Comparison of ENCODE assay signal across 20 cellular contexts in genomic region chr17:44780845-44781480, GRCh38. TPM values are rescaled to one million over a fixed set of nuclear protein-coding genes. Genes with fewer than 3 reads are reported as not detected.
A peak's percentile ranks its signal among the peaks of the same experiment; 100 is the strongest.
DNase-seq lines count a peak whose midpoint lies in the region; ATAC-seq, FAIRE-seq and TF ChIP-seq lines count a peak whose summit lies in the region.
"Had no signal": no experiment of that assay in that cellular context is flagged by ENCODE, and none has a peak within 500 bp of the region (broad histone marks: within the 10 kb centered on the region; RNA-seq: fewer than 3 reads in every experiment).

No MANE protein-coding gene starts in this region.

- CTCF ChIA-PET in H1 (lab: Charles Lee; ENCODE audit: partially characterized antibody), result interaction anchor here (0.5 to 26.7 kb wide), 14 partner anchors 10 to 419 kb away, joined by 3 to 577 read pairs (median 6); partner anchors contain the start of gene HIGD1B

- no peaks in the 10 kb centered on the region; the same call in 1 of the 2 replicates for H3K23me2 ChIP-seq in H1 (ENCODE audit: low read depth, low read length)

- H4K8ac ChIP-seq in H1 (ENCODE audit: extremely low read depth, insufficient read depth, low read length), result no peak overlapping the region

- DNase-seq in H1 (ENCODE audit: low read depth in 1 of 2, low spot score in 2 of 2) (no peak), kidney (peak; percentile 66), upper lobe of left lung (peak in 1 of 2 donors; percentile 43), NCI-H1694 (lab: John Stamatoyannopoulos, UW) (no peak)
- no peak for DNase-seq in activated CD4-positive, alpha-beta T cell treated with anti-CD3 and anti-CD28 coated beads, Interleukin-2, amount 10 ng/mL, durations not matched to agents 24 days and 14 days
- DNase-seq: activated T-cell treated with anti-CD3 and anti-CD28 coated beads, Interleukin-2, amount 50 U/mL, for 72 hours; CD8-positive, alpha-beta T cell; effector CD8-positive, alpha-beta T cell; gastrocnemius medialis; GDM1; MG63; NCI-H1417 treated with DMSO at 0.1 percent for 48 hours; NCI-H524 treated with DMSO at 0.1 percent for 48 hours; nephron progenitor cell; stimulated activated CD4-positive, alpha-beta T cell treated with anti-CD3 and anti-CD28 coated beads, Interleukin-1b, Interleukin-23, amount 100 ng/mL, for 48 hours; stimulated activated naive B cell treated with anti-CD40 and anti-IgM and Interleukin-4, amounts not matched to agents 10 μg/mL and 1 μg/mL and 100 μg/mL, for 72 hours; tibial artery had no signal

- FAIRE-seq in H1 (lab: Jason Lieb, UNC) (no peak), kidney (lab: Jason Lieb, UNC) (no peak)
- FAIRE-seq: GM19239 had no signal

- no peaks in the 10 kb centered on the region for H3K36me3 Mint-ChIP-seq in activated CD4-positive, alpha-beta T cell treated with anti-CD3 and anti-CD28 coated beads, Interleukin-2, amount 10 ng/mL, durations not matched to agents 24 days and 14 days (ENCODE audit: low read depth)
- H3K36me3 Mint-ChIP-seq: activated naive CD4-positive, alpha-beta T cell treated with anti-CD3 and anti-CD28 coated beads, Interleukin-2, amount 50 U/mL, for 72 hours; CD8-positive, alpha-beta T cell; stimulated activated naive B cell treated with anti-CD40 and anti-IgM and Interleukin-4, amounts not matched to agents 10 μg/mL and 1 μg/mL and 100 μg/mL, for 72 hours had no signal

- POLR2A ChIA-PET in H1 (lab: Charles Lee; ENCODE audit: partially characterized antibody), result interaction anchor here (0.6 to 2.5 kb wide), 14 partner anchors 9 to 104 kb away, joined by 3 to 14 read pairs (median 3); partner anchors contain the start of gene GJC1

- peak overlapping the region; percentile 96; the same call in 1 of the 2 replicates for H2BK20ac ChIP-seq in H1 (ENCODE audit: low read length)

- intact Hi-C loops in kidney (cut with DNase I), result no loop called here
- intact Hi-C loops in activated CD4-positive, alpha-beta T cell treated with anti-CD3 and anti-CD28 coated beads, Interleukin-2, amount 10 ng/mL, durations not matched to agents 24 days and 14 days (cut with micrococcal nuclease), result no loop called here

- 0 out of 2 replicates have a peak overlapping the region, but pooled peaks have one; percentile 64 for H3K18ac ChIP-seq in H1 (ENCODE audit: extremely low read depth, low read length)

- no peak for TF ChIP-seq RAD21 in H1 (IDR thresholded peaks at IDR 0.05 in 1 of 2, conservative IDR thresholded peaks at IDR 0.05 in 1 of 2; ENCODE audit: low read depth in 2 of 2, low read length in 2 of 2)

- WGBS in H1 (ENCODE audit: extremely low coverage in 1 of 2, insufficient coverage in 1 of 2, insufficient read length in 1 of 2, insufficient replicate concordance in 2 of 2, low coverage in 1 of 2, low lambda C conversion rate in 2 of 2, missing lambda C conversion rate in 1 of 2), 2 experiments, result 92% methylated on average over 13 of the region's 14 CpGs; no CpG with 5 or more reads in 1 of the 2 experiments
- WGBS in upper lobe of left lung, 2 donors, result 80 to 87% methylated on average over 2 to 12 of the region's 14 CpGs

- H3K14ac ChIP-seq in H1 (ENCODE audit: insufficient read length), result no peak overlapping the region

- H3K56ac ChIP-seq in H1 (replicated peaks; ENCODE audit: insufficient read length, low read depth, low read length), result no peak overlapping the region

- TF ChIP-seq POLR2A in H1 (IDR thresholded peaks at IDR 0.05; ENCODE audit: control extremely low read depth in 1 of 2, low read depth in 2 of 2, low read length in 2 of 2) (no peak), upper lobe of left lung (IDR thresholded peaks at IDR 0.05) (no peak)

- no peak for TF ChIP-seq CTCF in H1 (IDR thresholded peaks at IDR 0.05; ENCODE audit: control extremely low read depth in 1 of 3, insufficient read depth in 1 of 3, low read depth in 1 of 3, low read length in 3 of 3)
- no peak for TF ChIP-seq CTCF in kidney (IDR thresholded peaks at IDR 0.05; ENCODE audit: borderline replicate concordance, extremely low read depth, insufficient read depth)
- no peak for TF ChIP-seq CTCF in upper lobe of left lung (IDR thresholded peaks at IDR 0.05)

- no peaks in the 10 kb centered on the region for H3K9me3 Mint-ChIP-seq in activated CD4-positive, alpha-beta T cell treated with anti-CD3 and anti-CD28 coated beads, Interleukin-2, amount 10 ng/mL, durations not matched to agents 24 days and 14 days
- H3K9me3 Mint-ChIP-seq: activated naive CD4-positive, alpha-beta T cell treated with anti-CD3 and anti-CD28 coated beads, Interleukin-2, amount 50 U/mL, for 72 hours; activated T-cell treated with anti-CD3 and anti-CD28 coated beads, Interleukin-2, amount 50 U/mL, for 72 hours; CD8-positive, alpha-beta T cell; nephron progenitor cell; stimulated activated naive B cell treated with anti-CD40 and anti-IgM and Interleukin-4, amounts not matched to agents 10 μg/mL and 1 μg/mL and 100 μg/mL, for 72 hours had no signal

- H4K91ac ChIP-seq in H1 (replicated peaks; ENCODE audit: insufficient read length, low read length), result peak overlapping the region; percentile 87

- H2BK5ac ChIP-seq in H1 (ENCODE audit: low read depth, low read length), result no peak overlapping the region

- H2BK120ac ChIP-seq in H1 (replicated peaks; ENCODE audit: low read depth, low read length), result no peak overlapping the region

- peaks cover 10% of the 10 kb centered on the region for H3K4me1 Mint-ChIP-seq in activated CD4-positive, alpha-beta T cell treated with anti-CD3 and anti-CD28 coated beads, Interleukin-2, amount 10 ng/mL, durations not matched to agents 24 days and 14 days

- peaks cover 8% of the 10 kb centered on the region for H3K27me3 Mint-ChIP-seq in activated CD4-positive, alpha-beta T cell treated with anti-CD3 and anti-CD28 coated beads, Interleukin-2, amount 10 ng/mL, durations not matched to agents 24 days and 14 days

- no peaks in the 10 kb centered on the region for H3K36me3 ChIP-seq in H1 (ENCODE audit: control insufficient read depth in 2 of 4, insufficient read depth in 4 of 4, low read length in 3 of 4)
- no peaks in the 10 kb centered on the region for H3K36me3 ChIP-seq in kidney (ENCODE audit: control insufficient read depth in 1 of 2, insufficient read depth in 2 of 2, low read length in 2 of 2)
- H3K36me3 ChIP-seq in upper lobe of left lung, result no peaks in the 10 kb centered on the region
- H3K36me3 ChIP-seq: gastrocnemius medialis, MG63, tibial artery had no signal

- H3K4me3 ChIP-seq in H1 (ENCODE audit: extremely low read depth in 1 of 4, insufficient read depth in 2 of 4, low read depth in 3 of 4, low read length in 4 of 4), result no peak overlapping the region
- no peak overlapping the region for H3K4me3 ChIP-seq in kidney (ENCODE audit: low read length in 2 of 2)
- no peak overlapping the region for H3K4me3 ChIP-seq in upper lobe of left lung
- H3K4me3 ChIP-seq: gastrocnemius medialis, MG63, tibial artery had no signal

- no peak overlapping the region for H3K9ac ChIP-seq in H1 (replicated peaks in 1 of 4; ENCODE audit: extremely low read depth in 1 of 4, low read depth in 3 of 4, low read length in 3 of 4)
- no peak overlapping the region for H3K9ac ChIP-seq in kidney (ENCODE audit: low read length in 2 of 2)

- H4K5ac ChIP-seq in H1 (ENCODE audit: insufficient read length, low read depth, low read length), result no peak overlapping the region

- H3K4me2 ChIP-seq in H1 (ENCODE audit: insufficient read depth in 1 of 2, low read depth in 2 of 2, low read length in 2 of 2), result no peak overlapping the region

- TF ChIP-seq EP300 in H1 (IDR thresholded peaks at IDR 0.05; ENCODE audit: borderline replicate concordance in 1 of 2, low read depth in 2 of 2, low read length in 2 of 2) (no peak), upper lobe of left lung (IDR thresholded peaks at IDR 0.05) (no peak)

- H4K20me1 ChIP-seq in H1 (replicated peaks in 1 of 2; ENCODE audit: control insufficient read depth in 1 of 2, insufficient read depth in 2 of 2, low read length in 2 of 2), result no peaks in the 10 kb centered on the region

- no peaks in the 10 kb centered on the region for H3K79me1 ChIP-seq in H1 (ENCODE audit: low read depth, low read length)

- peak overlapping the region; percentile 68; the same call in 1 of the 2 replicates for H2BK12ac ChIP-seq in H1 (ENCODE audit: low read depth, low read length)

- no peak overlapping the region for H3K27ac ChIP-seq in H1 (ENCODE audit: low read depth, low read length)
- H3K27ac ChIP-seq in kidney (ENCODE audit: low read depth in 2 of 2, low read length in 2 of 2), result no peak overlapping the region
- H3K27ac ChIP-seq in upper lobe of left lung, result peak overlapping the region; percentile 48 to 76 (median 72)
- H3K27ac ChIP-seq: RWPE1 had no signal

- H3K27ac Mint-ChIP-seq in activated CD4-positive, alpha-beta T cell treated with anti-CD3 and anti-CD28 coated beads, Interleukin-2, amount 10 ng/mL, durations not matched to agents 24 days and 14 days, result no peak overlapping the region
- H3K27ac Mint-ChIP-seq: activated naive CD4-positive, alpha-beta T cell treated with anti-CD3 and anti-CD28 coated beads, Interleukin-2, amount 50 U/mL, for 72 hours; activated T-cell treated with anti-CD3 and anti-CD28 coated beads, Interleukin-2, amount 50 U/mL, for 72 hours; CD8-positive, alpha-beta T cell; nephron progenitor cell; stimulated activated naive B cell treated with anti-CD40 and anti-IgM and Interleukin-4, amounts not matched to agents 10 μg/mL and 1 μg/mL and 100 μg/mL, for 72 hours had no signal

- no peak for ATAC-seq in upper lobe of left lung (ENCODE audit: low FRiP score in 2 of 2)
- ATAC-seq: activated naive CD4-positive, alpha-beta T cell treated with anti-CD3 and anti-CD28 coated beads, Interleukin-2, amount 50 U/mL, for 72 hours; activated T-cell treated with anti-CD3 and anti-CD28 coated beads, Interleukin-2, amount 50 U/mL, for 72 hours; CD8-positive, alpha-beta T cell; gastrocnemius medialis; stimulated activated naive B cell treated with anti-CD40 and anti-IgM and Interleukin-4, amounts not matched to agents 10 μg/mL and 1 μg/mL and 100 μg/mL, for 72 hours had no signal

- no peak overlapping the region for H3K23ac ChIP-seq in H1 (ENCODE audit: insufficient read length)

- no peaks in the 10 kb centered on the region for H3K9me3 ChIP-seq in H1 (ENCODE audit: insufficient read depth in 2 of 2, low read depth in 1 of 2, low read length in 1 of 2)
- H3K9me3 ChIP-seq in kidney (ENCODE audit: control insufficient read depth in 1 of 2, low read length in 2 of 2), result no peaks in the 10 kb centered on the region
- no peaks in the 10 kb centered on the region for H3K9me3 ChIP-seq in upper lobe of left lung
- H3K9me3 ChIP-seq: gastrocnemius medialis, MG63, tibial artery had no signal

- peak overlapping the region; percentile 44 for H3K4ac ChIP-seq in H1 (replicated peaks; ENCODE audit: insufficient read length, low read depth, low read length)

- no peaks in the 10 kb centered on the region for H3K79me2 ChIP-seq in H1 (ENCODE audit: control insufficient read depth in 1 of 2, insufficient read depth in 2 of 2, low read length in 2 of 2)

- H2BK15ac ChIP-seq in H1 (ENCODE audit: low read length), result no peak overlapping the region; the same call in 1 of the 2 replicates

- H3K4me1 ChIP-seq in H1 (replicated peaks in 1 of 4; ENCODE audit: control insufficient read depth in 3 of 4, insufficient read depth in 4 of 4, low read length in 3 of 4), result peaks cover 0 to 26% (median 18%) of the 10 kb centered on the region in 4 experiments; a peak in 6 of 7 replicates
- H3K4me1 ChIP-seq in kidney (ENCODE audit: control insufficient read depth in 1 of 2, insufficient read depth in 1 of 2, low read depth in 1 of 2, low read length in 2 of 2), result peaks cover 0 to 14% of the 10 kb centered on the region in 2 donors
- H3K4me1 ChIP-seq in upper lobe of left lung, result peaks cover 21 to 45% (median 31%) of the 10 kb centered on the region in 4 donors

- H2AFZ ChIP-seq in H1 (ENCODE audit: low read length), result no peak overlapping the region

- H3K4me3 Mint-ChIP-seq in activated CD4-positive, alpha-beta T cell treated with anti-CD3 and anti-CD28 coated beads, Interleukin-2, amount 10 ng/mL, durations not matched to agents 24 days and 14 days, result no peak overlapping the region
- H3K4me3 Mint-ChIP-seq: activated T-cell treated with anti-CD3 and anti-CD28 coated beads, Interleukin-2, amount 50 U/mL, for 72 hours; CD8-positive, alpha-beta T cell; nephron progenitor cell had no signal

- H2AK5ac ChIP-seq in H1 (ENCODE audit: low read depth, low read length), result no peak overlapping the region

- H3K27me3 ChIP-seq in H1 (replicated peaks in 1 of 4; ENCODE audit: control insufficient read depth in 3 of 4, extremely low read depth in 1 of 4, insufficient read depth in 3 of 4, low read length in 3 of 4) (peaks cover 3 to 18% (median 12%) of the 10 kb centered on the region in 4 experiments; a peak in 6 of 7 replicates), upper lobe of left lung (no peaks in the 10 kb centered on the region)
- H3K27me3 ChIP-seq: gastrocnemius medialis, MG63 had no signal

RNA-seq across cellular contexts. Expression of gene ADAM11, which starts 22.2 kb away (rescaled TPM):
- 2.8 and 2.9 TPM in 2 replicates for total RNA-seq in H1 (2021; fragmentation: NEBNext Ultra II Directional; extraction: Animal tissue kit (Norgen Biotek cat#: 25700))
- polyA plus RNA-seq in H1 (2011; rRNA removed), result 2.3 and 2.7 TPM in 2 replicates
- 2.4 TPM for polyA plus RNA-seq in H1 (2011; cell fraction: cytosol; rRNA removed)
- 21.8 TPM for polyA plus RNA-seq in H1 (2011; cell fraction: nucleus; rRNA removed)
- polyA plus RNA-seq in H1 (2012, experiment 1 of 2), result 3.5 to 5.7 TPM (median 4.1 TPM) in 4 replicates
- 2.1 TPM for polyA plus RNA-seq in H1 (2012, experiment 2 of 2)
- polyA plus RNA-seq in H1 (2013, experiment 1 of 2), result 1.1 TPM
- 0.92 TPM for polyA plus RNA-seq in H1 (2013, experiment 2 of 2)
- polyA minus RNA-seq in H1 (2011; rRNA and poly(A)+ RNA removed), result 1.6 and 1.8 TPM in 2 replicates
- polyA minus RNA-seq in H1 (2011; cell fraction: cytosol; rRNA and poly(A)+ RNA removed), result 2.6 TPM
- polyA minus RNA-seq in H1 (2011; cell fraction: nucleus; rRNA and poly(A)+ RNA removed), result 3.7 TPM
- 0.28 TPM for total RNA-seq in kidney
- polyA plus RNA-seq in kidney (ENCODE audit: insufficient read depth, low read depth, low replicate concordance), result 0.24 TPM
- 1 to 10 TPM in 1 of 6 donors, under 1 TPM in 4, not detected in 1; 0.15 to 1.0 (median 0.20) TPM for total RNA-seq in upper lobe of left lung
- total RNA-seq in activated CD4-positive, alpha-beta T cell treated with anti-CD3 and anti-CD28 coated beads, Interleukin-2, amount 10 ng/mL, durations not matched to agents 24 days and 14 days, result 0.12 TPM in 2 replicates

RNA-seq across cellular contexts. Expression of gene GJC1, which starts 49.1 kb away (rescaled TPM):
- total RNA-seq in H1 (2021; fragmentation: NEBNext Ultra II Directional; extraction: Animal tissue kit (Norgen Biotek cat#: 25700)), result 154 and 156 TPM in 2 replicates
- polyA plus RNA-seq in H1 (2011; rRNA removed) (22.1 and 29.1 TPM in 2 replicates), kidney (ENCODE audit: insufficient read depth, low read depth, low replicate concordance) (1.8 TPM)
- 38.6 TPM for polyA plus RNA-seq in H1 (2011; cell fraction: cytosol; rRNA removed)
- 31.1 TPM for polyA plus RNA-seq in H1 (2011; cell fraction: nucleus; rRNA removed)
- polyA plus RNA-seq in H1 (2012, experiment 1 of 2), result 55.4 to 86.8 TPM (median 72.4 TPM) in 4 replicates
- polyA plus RNA-seq in H1 (2012, experiment 2 of 2), result 19.3 TPM
- polyA plus RNA-seq in H1 (2013, experiment 1 of 2), result 77.7 TPM
- 81.2 TPM for polyA plus RNA-seq in H1 (2013, experiment 2 of 2)
- 185 and 238 TPM in 2 replicates for polyA minus RNA-seq in H1 (2011; rRNA and poly(A)+ RNA removed)
- polyA minus RNA-seq in H1 (2011; cell fraction: cytosol; rRNA and poly(A)+ RNA removed), result 63.6 TPM
- 42.5 TPM for polyA minus RNA-seq in H1 (2011; cell fraction: nucleus; rRNA and poly(A)+ RNA removed)
- total RNA-seq in kidney (6.5 TPM), upper lobe of left lung (10 to 100 TPM in 2 of 6 donors, 1 to 10 TPM in 4; 4.2 to 14.8 (median 8.6) TPM)
- total RNA-seq in activated CD4-positive, alpha-beta T cell treated with anti-CD3 and anti-CD28 coated beads, Interleukin-2, amount 10 ng/mL, durations not matched to agents 24 days and 14 days, result 6.1 and 7.5 TPM in 2 replicates
- total RNA-seq: CD8-positive, alpha-beta T cell had no signal

Comparison
In these comparisons a context has a peak if more than half of its experiments do, and no peak if none do; other contexts are left out.
1. H3K27ac ChIP-seq: peak in upper lobe of left lung (4 of 4); none in H1 (single experiment) and kidney (0 of 2).